8 cellular contexts compared by ENCODE assay signal in the genomic region with DNA sequence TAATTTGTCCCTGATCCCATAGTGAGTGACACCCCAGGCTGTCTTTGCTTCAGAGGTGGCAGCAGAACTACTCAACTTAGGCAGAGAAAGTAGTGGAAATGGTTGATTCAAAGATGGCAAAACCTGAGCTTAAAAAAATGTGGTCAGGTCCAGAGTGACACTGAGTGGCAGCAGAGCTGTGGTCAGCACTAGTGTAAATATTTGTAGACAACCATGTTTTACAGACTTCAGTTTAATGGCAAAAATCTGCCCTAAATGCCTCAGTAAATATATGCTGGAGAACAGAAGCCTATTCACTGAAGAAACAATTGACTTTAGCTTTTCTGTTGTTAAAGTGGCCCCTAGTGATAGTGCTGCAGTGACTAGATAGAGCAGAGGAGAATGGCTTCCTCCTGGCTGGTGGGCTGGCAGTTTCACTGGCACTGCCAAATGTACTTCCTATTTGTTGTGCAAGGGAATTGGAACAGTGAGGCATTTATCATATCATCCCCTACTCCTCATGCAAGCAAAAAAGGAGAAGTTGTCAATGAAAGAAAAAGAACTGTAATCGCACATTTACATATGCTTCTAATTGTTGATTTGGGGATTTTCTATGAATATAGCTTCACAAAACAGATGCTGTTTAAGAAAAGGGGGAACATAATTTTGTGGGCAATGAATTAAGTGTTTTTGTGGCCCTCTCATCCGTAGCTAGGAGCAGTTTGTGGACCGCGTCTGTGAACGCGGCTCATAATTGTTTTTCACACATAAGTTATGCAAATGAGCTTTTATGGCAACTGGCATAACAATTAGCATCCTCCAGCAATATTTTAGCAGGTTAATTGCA. TPM values are rescaled to one million over a fixed set of nuclear protein-coding genes. Genes with fewer than 3 reads are reported as not detected.
DNase-seq lines count a peak whose midpoint lies in the region; ATAC-seq, FAIRE-seq and TF ChIP-seq lines count a peak whose summit lies in the region.

No MANE protein-coding gene starts in this region.

- H3K4me3 ChIP-seq in heart right ventricle (peak overlapping the region in 7 of 10 donors; percentile 0 to 45 (median 32)), mammary epithelial cell (replicated peaks in 1 of 3; ENCODE audit: insufficient read depth in 1 of 3, low read depth in 2 of 3, low read length in 3 of 3) (no peak overlapping the region)

- peak overlapping the region; percentile 76 for H3K4me3 Mint-ChIP-seq in stimulated activated memory B cell treated with anti-CD40 and anti-IgM and Interleukin-4, amounts not matched to agents 10 μg/mL and 1 μg/mL and 100 μg/mL, for 72 hours

- no TSS peak for BruUV-seq in mammary epithelial cell (replicated peaks; lab: Mats Ljungman, UMichigan)

- H3K9ac ChIP-seq in mammary epithelial cell (ENCODE audit: insufficient read depth, low read length) = no peak overlapping the region

- peaks cover 81% of the 10 kb centered on the region for H3K79me2 ChIP-seq in mammary epithelial cell (ENCODE audit: insufficient read depth, low read length)

- peaks cover 8% of the 10 kb centered on the region for H3K36me3 Mint-ChIP-seq in stimulated activated memory B cell treated with anti-CD40 and anti-IgM and Interleukin-4, amounts not matched to agents 10 μg/mL and 1 μg/mL and 100 μg/mL, for 72 hours

- peaks cover 17% of the 10 kb centered on the region for H3K4me1 Mint-ChIP-seq in stimulated activated memory B cell treated with anti-CD40 and anti-IgM and Interleukin-4, amounts not matched to agents 10 μg/mL and 1 μg/mL and 100 μg/mL, for 72 hours

- H3K27me3 ChIP-seq in heart right ventricle = no peaks in the 10 kb centered on the region
- H3K27me3 ChIP-seq in mammary epithelial cell (ENCODE audit: insufficient read depth, low read length) = no peaks in the 10 kb centered on the region

- H3K4me1 ChIP-seq in heart right ventricle (peaks cover 0 to 91% (median 69%) of the 10 kb centered on the region in 9 donors), mammary epithelial cell (ENCODE audit: insufficient read depth, low read length) (peaks cover 14% of the 10 kb centered on the region)

- H3K27ac ChIP-seq in heart right ventricle (peak overlapping the region in 2 of 10 donors; percentile 17 to 52), mammary epithelial cell (ENCODE audit: insufficient read depth, low read depth, low read length) (no peak overlapping the region)

- H3K9me3 Mint-ChIP-seq in stimulated activated memory B cell treated with anti-CD40 and anti-IgM and Interleukin-4, amounts not matched to agents 10 μg/mL and 1 μg/mL and 100 μg/mL, for 72 hours = no peaks in the 10 kb centered on the region

- no peak overlapping the region for H3K4me2 ChIP-seq in mammary epithelial cell (ENCODE audit: insufficient read depth, low read depth, low read length)

- TF ChIP-seq CTCF in heart right ventricle (IDR thresholded peaks at IDR 0.05) (no peak), mammary epithelial cell (conservative IDR thresholded peaks at IDR 0.05 in 1 of 2, IDR thresholded peaks at IDR 0.05 in 1 of 2; ENCODE audit: extremely low read depth in 1 of 2, insufficient read depth in 1 of 2, low read depth in 1 of 2, low read length in 2 of 2) (no peak)

- no peak overlapping the region for H2AFZ ChIP-seq in mammary epithelial cell (ENCODE audit: low read depth, low read length)

- H3K9me3 ChIP-seq in heart right ventricle (no peaks in the 10 kb centered on the region), mammary epithelial cell (replicated peaks; ENCODE audit: insufficient read depth, low read length) (no peaks in the 10 kb centered on the region)

- DNase-seq in AML-193 (lab: John Stamatoyannopoulos, UW) = peak; percentile 84 to 90
- no peak for DNase-seq in H54 (ENCODE audit: insufficient read length, low spot score)
- peak in 1 of 2 donors; percentile 20 for DNase-seq in heart right ventricle
- no peak for DNase-seq in mammary epithelial cell
- DNase-seq in stimulated activated CD4-positive, alpha-beta T cell treated with anti-CD3 and anti-CD28 coated beads, Interleukin-4, amount 100 ng/mL, for 24 hours = no peak

- CTCF ChIA-PET in mammary epithelial cell (lab: Charles Lee; ENCODE audit: low non-redundant PET) = no interaction called here

- intact Hi-C loops in heart right ventricle (cut with DNase I) (loop anchor here in 4 of 10 donors (5.0 to 10.0 kb wide), 4 partner anchors 56 to 128 kb away; no protein-coding TSS in a partner anchor), mammary epithelial cell (cut with micrococcal nuclease) (no loop called here)

- in situ Hi-C loops in mammary epithelial cell (cut with MboI; ENCODE audit: low sequenced_read_pairs in 2 of 2) = no loop called here

- no peaks in the 10 kb centered on the region for H3K27me3 Mint-ChIP-seq in stimulated activated memory B cell treated with anti-CD40 and anti-IgM and Interleukin-4, amounts not matched to agents 10 μg/mL and 1 μg/mL and 100 μg/mL, for 72 hours

- peak overlapping the region; percentile 56 for H3K27ac Mint-ChIP-seq in stimulated activated memory B cell treated with anti-CD40 and anti-IgM and Interleukin-4, amounts not matched to agents 10 μg/mL and 1 μg/mL and 100 μg/mL, for 72 hours

- peak; percentile 64 for ATAC-seq in SK-N-SH treated with all-trans-retinoic acid at 6 μM for 48 hours
- peak; percentile 23 to 80 (median 70) for ATAC-seq in heart right ventricle
- peak; percentile 80 for ATAC-seq in stimulated activated memory B cell treated with anti-CD40 and anti-IgM and Interleukin-4, amounts not matched to agents 10 μg/mL and 1 μg/mL and 100 μg/mL, for 72 hours
- no peak for ATAC-seq in HG02642 (IDR thresholded peaks at IDR 0.05; ENCODE audit: poor library complexity, unreplicated experiment)

- TF ChIP-seq POLR2A in H54 (IDR thresholded peaks at IDR 0.05; ENCODE audit: low read depth, low read length) = no peak

- no peaks in the 10 kb centered on the region for H3K36me3 ChIP-seq in heart right ventricle
- H3K36me3 ChIP-seq in mammary epithelial cell (ENCODE audit: insufficient read depth, low read length) = no peaks in the 10 kb centered on the region

- H4K20me1 ChIP-seq in mammary epithelial cell (ENCODE audit: insufficient read depth, low read length) = no peaks in the 10 kb centered on the region

- dilution Hi-C loops in mammary epithelial cell (cut with HindIII; ENCODE audit: low sequenced_read_pairs) = no loop called here

- peak; percentile 96 for FAIRE-seq in H54 (lab: Jason Lieb, UNC)

- WGBS in heart right ventricle, 2 donors = 54 to 56% methylated on average over 6 of the region's 6 CpGs
- WGBS in mammary epithelial cell (ENCODE audit: low coverage, missing lambda C conversion rate) = 94% methylated on average over 6 of the region's 6 CpGs

TF ChIP-seq in SK-N-SH treated with all-trans-retinoic acid at 6 μM for 48 hours, 23 proteins besides CTCF, POLR2A, EP300 and RAD21 (continues in another document):
- TF ChIP-seq CSDC2 (CRISPR knock-in tag; IDR thresholded peaks at IDR 0.05) = no peak
- TF ChIP-seq, protein P1, sequence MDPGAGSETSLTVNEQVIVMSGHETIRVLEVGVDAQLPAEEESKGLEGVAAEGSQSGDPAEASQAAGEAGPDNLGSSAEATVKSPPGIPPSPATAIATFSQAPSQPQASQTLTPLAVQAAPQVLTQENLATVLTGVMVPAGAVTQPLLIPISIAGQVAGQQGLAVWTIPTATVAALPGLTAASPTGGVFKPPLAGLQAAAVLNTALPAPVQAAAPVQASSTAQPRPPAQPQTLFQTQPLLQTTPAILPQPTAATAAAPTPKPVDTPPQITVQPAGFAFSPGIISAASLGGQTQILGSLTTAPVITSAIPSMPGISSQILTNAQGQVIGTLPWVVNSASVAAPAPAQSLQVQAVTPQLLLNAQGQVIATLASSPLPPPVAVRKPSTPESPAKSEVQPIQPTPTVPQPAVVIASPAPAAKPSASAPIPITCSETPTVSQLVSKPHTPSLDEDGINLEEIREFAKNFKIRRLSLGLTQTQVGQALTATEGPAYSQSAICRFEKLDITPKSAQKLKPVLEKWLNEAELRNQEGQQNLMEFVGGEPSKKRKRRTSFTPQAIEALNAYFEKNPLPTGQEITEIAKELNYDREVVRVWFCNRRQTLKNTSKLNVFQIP (CRISPR knock-in tag; IDR thresholded peaks at IDR 0.05; ENCODE audit: borderline replicate concordance, low read depth) = no peak
- no peak for TF ChIP-seq ISL1 (CRISPR knock-in tag; IDR thresholded peaks at IDR 0.05)
- TF ChIP-seq ESRRG (CRISPR knock-in tag; IDR thresholded peaks at IDR 0.05) = no peak
- TF ChIP-seq ZC3H10 (CRISPR knock-in tag; IDR thresholded peaks at IDR 0.05) = no peak
- TF ChIP-seq ZNF565 (CRISPR knock-in tag; conservative IDR thresholded peaks at IDR 0.05; ENCODE audit: low read depth) = no peak
- no peak for TF ChIP-seq ZNF8 (CRISPR knock-in tag; IDR thresholded peaks at IDR 0.05)
- TF ChIP-seq OSR1 (CRISPR knock-in tag; IDR thresholded peaks at IDR 0.05) = no peak
- TF ChIP-seq TCF4 (CRISPR knock-in tag; IDR thresholded peaks at IDR 0.05; ENCODE audit: borderline replicate concordance) = no peak
- no peak for TF ChIP-seq CSRNP3 (CRISPR knock-in tag; IDR thresholded peaks at IDR 0.05)
- no peak for TF ChIP-seq TOX (CRISPR knock-in tag; IDR thresholded peaks at IDR 0.05; ENCODE audit: borderline replicate concordance)
- TF ChIP-seq BACH2 (CRISPR knock-in tag; IDR thresholded peaks at IDR 0.05; ENCODE audit: borderline replicate concordance) = no peak
- TF ChIP-seq SNAI2 (CRISPR knock-in tag; IDR thresholded peaks at IDR 0.05) = no peak
- TF ChIP-seq ZFP30 (CRISPR knock-in tag; IDR thresholded peaks at IDR 0.05) = no peak
- no peak for TF ChIP-seq ARNTL (CRISPR knock-in tag; IDR thresholded peaks at IDR 0.05; ENCODE audit: borderline replicate concordance, low read depth)

RNA-seq across cellular contexts. Expression of gene PBX3, which starts 12.0 kb away (rescaled TPM):
- total RNA-seq in heart right ventricle (10 to 100 TPM; 47.3 to 79.6 (median 57.1) TPM), mammary epithelial cell (10 to 100 TPM; 22.2 to 29.0 TPM)
- polyA plus RNA-seq in heart right ventricle (10 to 100 TPM; 14.5 to 24.5 TPM), mammary epithelial cell (24.8 TPM)
- 16.6 TPM for polyA minus RNA-seq in mammary epithelial cell

RNA-seq across cellular contexts. Expression of gene MAPKAP1, which starts 52.2 kb away (rescaled TPM):
- 100 to 1,000 TPM; 102 to 143 (median 116) TPM for total RNA-seq in heart right ventricle
- polyA plus RNA-seq in heart right ventricle = 100 to 1,000 TPM; 116 to 136 TPM
- total RNA-seq in mammary epithelial cell = 100 to 1,000 TPM in 1 of 2 donors, 10 to 100 TPM in 1; 81.4 to 104 TPM
- 97.6 TPM for polyA plus RNA-seq in mammary epithelial cell
- 147 TPM for polyA minus RNA-seq in mammary epithelial cell

Comparison
In these comparisons a context has a peak if more than half of its experiments do, and no peak if none do; other contexts are left out.
1. DNase-seq: peak in AML-193 (2 of 2); none in H54 (single experiment), mammary epithelial cell (single experiment) and stimulated activated CD4-positive, alpha-beta T cell treated with anti-CD3 and anti-CD28 coated beads, Interleukin-4, amount 100 ng/mL, for 24 hours (single experiment).
2. H3K4me3 ChIP-seq: peak in heart right ventricle (7 of 10); none in mammary epithelial cell (0 of 3).